In genomic region chr7:157482011-157482410, GRCh38 we compare ENCODE assay signal across 20 cellular contexts.
DNase-seq lines count a peak whose midpoint lies in the region; ATAC-seq and TF ChIP-seq lines count a peak whose summit lies in the region.
"Had no signal": no experiment of that assay in that cellular context is flagged by ENCODE, and none has a peak within 500 bp of the region (broad histone marks: within the 10 kb centered on the region; RNA-seq: fewer than 3 reads in every experiment).

No MANE protein-coding gene starts in this region.

- H4K20me1 ChIP-seq in HCT116 (ENCODE audit: insufficient read depth), result no peaks in the 10 kb centered on the region

- TF ChIP-seq POLR2A in HCT116 (IDR thresholded peaks at IDR 0.05; ENCODE audit: borderline replicate concordance, extremely low read depth, insufficient read depth, insufficient read length) (no peak), erythroblast (IDR thresholded peaks at IDR 0.05; ENCODE audit: low read length) (no peak)

- CTCF ChIA-PET in HCT116 (lab: Charles Lee), result no interaction called here
- CTCF ChIA-PET in WTC11 (lab: Charles Lee), result no interaction called here

- TF ChIP-seq CTCF in HCT116 (IDR thresholded peaks at IDR 0.05 in 2 of 3, conservative IDR thresholded peaks at IDR 0.05 in 1 of 3; ENCODE audit: borderline replicate concordance in 1 of 3, insufficient read depth in 1 of 3, low read depth in 2 of 3, low read length in 2 of 3) (no peak), WTC11 (IDR thresholded peaks at IDR 0.05) (no peak), foreskin keratinocyte (conservative IDR thresholded peaks at IDR 0.05) (no peak), nephron progenitor cell (IDR thresholded peaks at IDR 0.05) (no peak)

- no peak overlapping the region for H3K27ac Mint-ChIP-seq in WTC11
- H3K27ac Mint-ChIP-seq in nephron progenitor cell, result no peak overlapping the region
- H3K27ac Mint-ChIP-seq: T-helper 1 cell treated with Interleukin-12 subunit alpha and Interleukin-12 subunit beta and Interleukin-4 antibody, amounts not matched to agents 30 μg/mL and 1 μg/mL, for 36 hours had no signal

- intact Hi-C loops in HCT116 (cut with micrococcal nuclease), result no loop called here

- no peak for ATAC-seq in HCT116
- ATAC-seq in WTC11, result no peak
- no peak for ATAC-seq in foreskin keratinocyte
- ATAC-seq: PC-3 had no signal

- H3K36me3 ChIP-seq in HCT116 (ENCODE audit: control insufficient read depth in 1 of 2, insufficient read depth in 2 of 2, low read length in 2 of 2), result no peaks in the 10 kb centered on the region
- H3K36me3 ChIP-seq: BE2C had no signal

- no peaks in the 10 kb centered on the region for H3K4me1 ChIP-seq in HCT116 (ENCODE audit: control insufficient read depth in 1 of 2, insufficient read depth in 2 of 2, low read length in 2 of 2)
- H3K4me1 ChIP-seq in foreskin keratinocyte, result no peaks in the 10 kb centered on the region
- H3K4me1 ChIP-seq: BE2C had no signal

- no peaks in the 10 kb centered on the region for H3K9me2 ChIP-seq in HCT116 (ENCODE audit: insufficient read depth)

- H3K27me3 Mint-ChIP-seq in WTC11 (ENCODE audit: low read depth), result peaks cover 7% of the 10 kb centered on the region
- H3K27me3 Mint-ChIP-seq in nephron progenitor cell (ENCODE audit: low read depth, poor library complexity), result peaks cover 13% of the 10 kb centered on the region

- no TSS peak for BruUV-seq in HCT116 (replicated peaks; lab: Mats Ljungman, UMichigan)

- H3K4me3 ChIP-seq in HCT116 (replicated peaks in 1 of 2; ENCODE audit: low read depth in 1 of 2, low read length in 2 of 2), result no peak overlapping the region

- POLR2A ChIA-PET in HCT116 (lab: Charles Lee), result no interaction called here
- POLR2A ChIA-PET in WTC11 (lab: Charles Lee), result no interaction called here

- H3K4me2 ChIP-seq in HCT116 (ENCODE audit: low read length), result no peak overlapping the region

- H3K36me3 Mint-ChIP-seq in WTC11, result no peaks in the 10 kb centered on the region
- H3K36me3 Mint-ChIP-seq in nephron progenitor cell (ENCODE audit: low read depth), result no peaks in the 10 kb centered on the region

- H3K9ac ChIP-seq in HCT116 (ENCODE audit: low read length), result no peak overlapping the region

- H2AFZ ChIP-seq in HCT116 (ENCODE audit: low read depth, low read length, poor library complexity, severe bottlenecking), result no peak overlapping the region

- H3K27ac ChIP-seq in HCT116 (ENCODE audit: low read depth, low read length) (no peak overlapping the region), foreskin keratinocyte (no peak overlapping the region)

- peaks cover 0 to 8% of the 10 kb centered on the region in 2 experiments; a peak in 1 of 4 replicates for H3K9me3 ChIP-seq in HCT116 (ENCODE audit: control insufficient read depth in 1 of 2, insufficient read depth in 1 of 2, low read depth in 1 of 2, low read length in 2 of 2)
- H3K9me3 ChIP-seq: BE2C had no signal

- no peaks in the 10 kb centered on the region for H3K4me1 Mint-ChIP-seq in WTC11
- no peaks in the 10 kb centered on the region for H3K4me1 Mint-ChIP-seq in nephron progenitor cell

- H3K4me3 Mint-ChIP-seq in WTC11 (no peak overlapping the region), nephron progenitor cell (no peak overlapping the region)
- H3K4me3 Mint-ChIP-seq: T-helper 1 cell treated with Interleukin-12 subunit alpha and Interleukin-12 subunit beta and Interleukin-4 antibody, amounts not matched to agents 30 μg/mL and 1 μg/mL, for 36 hours had no signal

- RAD21 ChIA-PET in HCT116 (lab: Charles Lee; ENCODE audit: low non-redundant PET in 1 of 2, low total read pairs in 2 of 2, uncharacterized antibody in 2 of 2, unreplicated experiment in 2 of 2), result no interaction called here

- peaks cover 3% of the 10 kb centered on the region; the same call in 1 of the 2 replicates for H3K9me3 Mint-ChIP-seq in WTC11
- no peaks in the 10 kb centered on the region for H3K9me3 Mint-ChIP-seq in nephron progenitor cell
- H3K9me3 Mint-ChIP-seq: T-helper 1 cell treated with Interleukin-12 subunit alpha and Interleukin-12 subunit beta and Interleukin-4 antibody, amounts not matched to agents 30 μg/mL and 1 μg/mL, for 36 hours had no signal

- DNase-seq in HCT116 (ENCODE audit: low read depth, low spot score), result no peak
- peak; percentile 6 for DNase-seq in amniotic epithelial cell (ENCODE audit: low read depth)
- DNase-seq in erythroblast (lab: John Stamatoyannopoulos, UW), result peak; percentile 23 to 49
- no peak for DNase-seq in WTC11 (ENCODE audit: low spot score)
- DNase-seq in foreskin keratinocyte, result no peak
- DNase-seq in HuH-7 (ENCODE audit: low spot score), result no peak
- no peak for DNase-seq in nephron progenitor cell
- DNase-seq: BE2C, GDM1, GOT3, KBM-7, MM.1S, NCI-H1092, NCI-H146, NCI-H2081, NCI-H2171 treated with DMSO at 0.1 percent for 48 hours, NCI-H526 treated with DMSO at 0.1 percent for 48 hours, PC-3, SHP77 had no signal

- H3K79me2 ChIP-seq in HCT116 (ENCODE audit: insufficient read depth, low read length), result no peaks in the 10 kb centered on the region

- H3K27me3 ChIP-seq in HCT116 (ENCODE audit: insufficient read depth, low read length) (no peaks in the 10 kb centered on the region), foreskin keratinocyte (no peaks in the 10 kb centered on the region)

- TF ChIP-seq RAD21 in HCT116 (IDR thresholded peaks at IDR 0.05; ENCODE audit: low read depth), result no peak

TF ChIP-seq in HCT116, 20 proteins besides CTCF, POLR2A, EP300 and RAD21:
- no peak for TF ChIP-seq ZNF274 (IDR thresholded peaks at IDR 0.05; ENCODE audit: low read depth, low read length)
- 0 out of 2 replicates have a peak, but pooled peaks have one; percentile 16 for TF ChIP-seq CBX3 (IDR thresholded peaks at IDR 0.05; ENCODE audit: low read depth)

TF ChIP-seq in WTC11, 78 proteins besides CTCF, POLR2A, EP300 and RAD21:
- TF ChIP-seq MLX (CRISPR knock-in tag; IDR thresholded peaks at IDR 0.05), result no peak
- no peak for TF ChIP-seq ZNF416 (CRISPR knock-in tag; IDR thresholded peaks at IDR 0.05)
- no peak for TF ChIP-seq ZMAT4 (CRISPR knock-in tag; IDR thresholded peaks at IDR 0.05)
- TF ChIP-seq FOXK1 (CRISPR knock-in tag; IDR thresholded peaks at IDR 0.05), result no peak
- TF ChIP-seq, protein P1, sequence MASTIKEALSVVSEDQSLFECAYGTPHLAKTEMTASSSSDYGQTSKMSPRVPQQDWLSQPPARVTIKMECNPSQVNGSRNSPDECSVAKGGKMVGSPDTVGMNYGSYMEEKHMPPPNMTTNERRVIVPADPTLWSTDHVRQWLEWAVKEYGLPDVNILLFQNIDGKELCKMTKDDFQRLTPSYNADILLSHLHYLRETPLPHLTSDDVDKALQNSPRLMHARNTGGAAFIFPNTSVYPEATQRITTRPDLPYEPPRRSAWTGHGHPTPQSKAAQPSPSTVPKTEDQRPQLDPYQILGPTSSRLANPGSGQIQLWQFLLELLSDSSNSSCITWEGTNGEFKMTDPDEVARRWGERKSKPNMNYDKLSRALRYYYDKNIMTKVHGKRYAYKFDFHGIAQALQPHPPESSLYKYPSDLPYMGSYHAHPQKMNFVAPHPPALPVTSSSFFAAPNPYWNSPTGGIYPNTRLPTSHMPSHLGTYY (CRISPR knock-in tag; IDR thresholded peaks at IDR 0.05), result no peak
- TF ChIP-seq, protein P2, sequence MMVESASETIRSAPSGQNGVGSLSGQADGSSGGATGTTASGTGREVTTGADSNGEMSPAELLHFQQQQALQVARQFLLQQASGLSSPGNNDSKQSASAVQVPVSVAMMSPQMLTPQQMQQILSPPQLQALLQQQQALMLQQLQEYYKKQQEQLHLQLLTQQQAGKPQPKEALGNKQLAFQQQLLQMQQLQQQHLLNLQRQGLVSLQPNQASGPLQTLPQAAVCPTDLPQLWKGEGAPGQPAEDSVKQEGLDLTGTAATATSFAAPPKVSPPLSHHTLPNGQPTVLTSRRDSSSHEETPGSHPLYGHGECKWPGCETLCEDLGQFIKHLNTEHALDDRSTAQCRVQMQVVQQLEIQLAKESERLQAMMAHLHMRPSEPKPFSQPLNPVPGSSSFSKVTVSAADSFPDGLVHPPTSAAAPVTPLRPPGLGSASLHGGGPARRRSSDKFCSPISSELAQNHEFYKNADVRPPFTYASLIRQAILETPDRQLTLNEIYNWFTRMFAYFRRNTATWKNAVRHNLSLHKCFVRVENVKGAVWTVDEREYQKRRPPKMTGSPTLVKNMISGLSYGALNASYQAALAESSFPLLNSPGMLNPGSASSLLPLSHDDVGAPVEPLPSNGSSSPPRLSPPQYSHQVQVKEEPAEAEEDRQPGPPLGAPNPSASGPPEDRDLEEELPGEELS (CRISPR knock-in tag; IDR thresholded peaks at IDR 0.05), result no peak
- no peak for TF ChIP-seq ZNF317 (CRISPR knock-in tag; IDR thresholded peaks at IDR 0.05; ENCODE audit: borderline replicate concordance, low read depth)
- TF ChIP-seq TP53 (CRISPR knock-in tag; IDR thresholded peaks at IDR 0.05), result no peak
- TF ChIP-seq, protein P3, sequence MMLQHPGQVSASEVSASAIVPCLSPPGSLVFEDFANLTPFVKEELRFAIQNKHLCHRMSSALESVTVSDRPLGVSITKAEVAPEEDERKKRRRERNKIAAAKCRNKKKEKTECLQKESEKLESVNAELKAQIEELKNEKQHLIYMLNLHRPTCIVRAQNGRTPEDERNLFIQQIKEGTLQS (CRISPR knock-in tag; conservative IDR thresholded peaks at IDR 0.05), result no peak
- TF ChIP-seq NR2C2 (CRISPR knock-in tag; IDR thresholded peaks at IDR 0.05), result no peak
- no peak for TF ChIP-seq ELF4 (CRISPR knock-in tag; IDR thresholded peaks at IDR 0.05; ENCODE audit: low read depth)
- no peak for TF ChIP-seq MXD4 (CRISPR knock-in tag; IDR thresholded peaks at IDR 0.05; ENCODE audit: borderline replicate concordance)
TF ChIP-seq in WTC11: peak in this region for 0.

Comparison
In these comparisons a context has a peak if more than half of its experiments do, and no peak if none do; other contexts are left out.
1. DNase-seq: peak in amniotic epithelial cell (single experiment) and erythroblast (2 of 2); none in HCT116 (single experiment), WTC11 (single experiment), foreskin keratinocyte (0 of 2), HuH-7 (single experiment) and nephron progenitor cell (single experiment).